In the genomic region with DNA sequence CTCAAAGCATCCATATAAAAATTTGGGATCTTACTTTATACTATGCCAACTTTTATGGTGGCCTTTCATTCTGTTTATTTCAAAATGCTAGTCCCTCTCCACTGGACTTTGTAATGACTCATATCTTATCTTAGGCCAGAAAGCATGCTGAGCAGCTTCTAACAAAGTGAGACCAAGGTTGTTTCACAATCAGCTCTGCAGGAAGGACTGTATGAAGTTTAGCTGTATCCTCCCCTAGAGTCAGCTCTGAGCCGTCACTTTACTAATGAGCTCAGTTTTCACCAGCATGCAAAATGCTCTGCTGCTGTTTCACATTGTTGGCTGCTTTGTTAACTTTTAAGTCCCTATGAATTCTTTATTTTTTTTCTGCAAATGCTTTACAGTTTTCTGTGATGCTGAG, we compare ENCODE assay signal across 14 cellular contexts.
DNase-seq lines count a peak whose midpoint lies in the region; ATAC-seq and TF ChIP-seq lines count a peak whose summit lies in the region.
"Had no signal": no experiment of that assay in that cellular context is flagged by ENCODE, and none has a peak within 500 bp of the region (broad histone marks: within the 10 kb centered on the region; RNA-seq: fewer than 3 reads in every experiment).

No MANE protein-coding gene starts in this region.

- H3K4me1 Mint-ChIP-seq in natural killer cell treated with Interleukin-12 subunit alpha and Interleukin-12 subunit beta and Interleukin-15 and Interleukin-18, amount 100 ng/mL, for 72 hours (ENCODE audit: low read depth in 2 of 2): no peaks in the 10 kb centered on the region
- H3K4me1 Mint-ChIP-seq in activated CD4-positive, alpha-beta memory T cell treated with anti-CD3 and anti-CD28 coated beads, Interleukin-2, amount 10 ng/mL, durations not matched to agents 7 days and 5 days: no peaks in the 10 kb centered on the region
- H3K4me1 Mint-ChIP-seq: activated T-helper 17 cell treated with anti-CD3 and anti-CD28 coated beads, Interleukin-2, amount 50 U/mL, for 72 hours had no signal

- H3K4me3 Mint-ChIP-seq in natural killer cell treated with Interleukin-12 subunit alpha and Interleukin-12 subunit beta and Interleukin-15 and Interleukin-18, amount 100 ng/mL, for 72 hours: no peak overlapping the region
- no peak overlapping the region for H3K4me3 Mint-ChIP-seq in activated CD4-positive, alpha-beta memory T cell treated with anti-CD3 and anti-CD28 coated beads, Interleukin-2, amount 10 ng/mL, durations not matched to agents 7 days and 5 days
- H3K4me3 Mint-ChIP-seq: activated T-helper 17 cell treated with anti-CD3 and anti-CD28 coated beads, Interleukin-2, amount 50 U/mL, for 72 hours; nephron progenitor cell had no signal

- 0% methylated on average over 1 of the region's 1 CpG for WGBS in GM23248 (ENCODE audit: low coverage in 1 of 2, low lambda C conversion rate in 2 of 2, missing lambda C conversion rate in 2 of 2), 2 experiments

- DNase-seq in H4 (ENCODE audit: low spot score) (peak; percentile 70), MV-4-11 (lab: John Stamatoyannopoulos, UW) (peak; percentile 23), amniotic epithelial cell (ENCODE audit: low read depth) (peak; percentile 30), left lung (no peak), GM23248 (no peak)
- no peak for DNase-seq in natural killer cell treated with Interleukin-12 subunit alpha and Interleukin-12 subunit beta and Interleukin-15 and Interleukin-18, amount 100 ng/mL, for 72 hours (ENCODE audit: low spot score)
- DNase-seq in stimulated activated CD4-positive, alpha-beta T cell treated with anti-CD3 and anti-CD28 coated beads, Interleukin-15, amount 100 ng/mL, for 24 hours: no peak
- no peak for DNase-seq in activated CD4-positive, alpha-beta memory T cell treated with anti-CD3 and anti-CD28 coated beads, Interleukin-2, amount 10 ng/mL, durations not matched to agents 7 days and 5 days
- DNase-seq: C1 segment of cervical spinal cord, kidney, NCI-H2029 treated with DMSO at 0.1 percent for 48 hours, nephron progenitor cell had no signal

- H3K9ac ChIP-seq in GM23248: no peak overlapping the region

- no peak overlapping the region for H3K4me2 ChIP-seq in GM23248 (ENCODE audit: unreplicated experiment)

- H3K9me3 ChIP-seq in left lung (no peaks in the 10 kb centered on the region), GM23248 (ENCODE audit: low read depth) (peaks cover 4% of the 10 kb centered on the region)
- H3K9me3 ChIP-seq: SJCRH30 had no signal

- H3K4me1 ChIP-seq in left lung: no peaks in the 10 kb centered on the region
- no peaks in the 10 kb centered on the region for H3K4me1 ChIP-seq in GM23248 (ENCODE audit: insufficient read depth)
- H3K4me1 ChIP-seq: SJCRH30 had no signal

- H3K36me3 ChIP-seq in left lung (no peaks in the 10 kb centered on the region), GM23248 (ENCODE audit: low read depth) (no peaks in the 10 kb centered on the region)
- H3K36me3 ChIP-seq: SJCRH30 had no signal

- H3K4me3 ChIP-seq in left lung (no peak overlapping the region), GM23248 (no peak overlapping the region)
- H3K4me3 ChIP-seq: SJCRH30 had no signal

- in situ Hi-C loops in GM23248 (cut with MboI): no loop called here

- no peaks in the 10 kb centered on the region for H3K27me3 Mint-ChIP-seq in natural killer cell treated with Interleukin-12 subunit alpha and Interleukin-12 subunit beta and Interleukin-15 and Interleukin-18, amount 100 ng/mL, for 72 hours
- no peaks in the 10 kb centered on the region for H3K27me3 Mint-ChIP-seq in activated CD4-positive, alpha-beta memory T cell treated with anti-CD3 and anti-CD28 coated beads, Interleukin-2, amount 10 ng/mL, durations not matched to agents 7 days and 5 days
- H3K27me3 Mint-ChIP-seq: activated T-helper 17 cell treated with anti-CD3 and anti-CD28 coated beads, Interleukin-2, amount 50 U/mL, for 72 hours had no signal

- peaks cover 7% of the 10 kb centered on the region for H3K36me3 Mint-ChIP-seq in natural killer cell treated with Interleukin-12 subunit alpha and Interleukin-12 subunit beta and Interleukin-15 and Interleukin-18, amount 100 ng/mL, for 72 hours
- H3K36me3 Mint-ChIP-seq in activated CD4-positive, alpha-beta memory T cell treated with anti-CD3 and anti-CD28 coated beads, Interleukin-2, amount 10 ng/mL, durations not matched to agents 7 days and 5 days (ENCODE audit: low read depth): no peaks in the 10 kb centered on the region

- intact Hi-C loops in left lung (cut with DNase I): no loop called here

- TF ChIP-seq CTCF in left lung (IDR thresholded peaks at IDR 0.05): no peak

- no peaks in the 10 kb centered on the region for H4K20me1 ChIP-seq in GM23248 (ENCODE audit: insufficient read depth)

- CTCF ChIA-PET in activated CD4-positive, alpha-beta memory T cell treated with anti-CD3 and anti-CD28 coated beads, Interleukin-2, amount 10 ng/mL, durations not matched to agents 7 days and 5 days (lab: Charles Lee): no interaction called here

- no peaks in the 10 kb centered on the region for H3K79me2 ChIP-seq in GM23248 (ENCODE audit: insufficient read depth)

- H3K9me2 ChIP-seq in GM23248 (ENCODE audit: insufficient read depth): no peaks in the 10 kb centered on the region

- POLR2A ChIA-PET in activated CD4-positive, alpha-beta memory T cell treated with anti-CD3 and anti-CD28 coated beads, Interleukin-2, amount 10 ng/mL, durations not matched to agents 7 days and 5 days (lab: Charles Lee): no interaction called here

- H2AFZ ChIP-seq in GM23248: no peak overlapping the region

- no peaks in the 10 kb centered on the region for H3K27me3 ChIP-seq in left lung
- no peaks in the 10 kb centered on the region for H3K27me3 ChIP-seq in GM23248 (replicated peaks; ENCODE audit: insufficient read depth)
- H3K27me3 ChIP-seq: SJCRH30 had no signal

- ATAC-seq in left lung: peak; percentile 34
- ATAC-seq in natural killer cell treated with Interleukin-12 subunit alpha and Interleukin-12 subunit beta and Interleukin-15 and Interleukin-18, amount 100 ng/mL, for 72 hours: no peak
- ATAC-seq: activated T-helper 17 cell treated with anti-CD3 and anti-CD28 coated beads, Interleukin-2, amount 50 U/mL, for 72 hours had no signal

- no peak overlapping the region for H3K27ac Mint-ChIP-seq in natural killer cell treated with Interleukin-12 subunit alpha and Interleukin-12 subunit beta and Interleukin-15 and Interleukin-18, amount 100 ng/mL, for 72 hours
- no peak overlapping the region for H3K27ac Mint-ChIP-seq in activated CD4-positive, alpha-beta memory T cell treated with anti-CD3 and anti-CD28 coated beads, Interleukin-2, amount 10 ng/mL, durations not matched to agents 7 days and 5 days
- H3K27ac Mint-ChIP-seq: activated T-helper 17 cell treated with anti-CD3 and anti-CD28 coated beads, Interleukin-2, amount 50 U/mL, for 72 hours; nephron progenitor cell had no signal

- no peaks in the 10 kb centered on the region for H3F3A ChIP-seq in GM23248 (ENCODE audit: insufficient read depth)

- H3K27ac ChIP-seq in left lung (no peak overlapping the region), GM23248 (no peak overlapping the region)
- H3K27ac ChIP-seq: SJCRH30 had no signal

- peaks cover 16% of the 10 kb centered on the region for H3K9me3 Mint-ChIP-seq in natural killer cell treated with Interleukin-12 subunit alpha and Interleukin-12 subunit beta and Interleukin-15 and Interleukin-18, amount 100 ng/mL, for 72 hours
- peaks cover 2% of the 10 kb centered on the region for H3K9me3 Mint-ChIP-seq in activated CD4-positive, alpha-beta memory T cell treated with anti-CD3 and anti-CD28 coated beads, Interleukin-2, amount 10 ng/mL, durations not matched to agents 7 days and 5 days
- H3K9me3 Mint-ChIP-seq: nephron progenitor cell had no signal

Comparison
In these comparisons a context has a peak if more than half of its experiments do, and no peak if none do; other contexts are left out.
1. DNase-seq: peak in H4 (single experiment), MV-4-11 (single experiment) and amniotic epithelial cell (single experiment); none in left lung (0 of 2), GM23248 (single experiment), natural killer cell treated with Interleukin-12 subunit alpha and Interleukin-12 subunit beta and Interleukin-15 and Interleukin-18, amount 100 ng/mL, for 72 hours (single experiment), stimulated activated CD4-positive, alpha-beta T cell treated with anti-CD3 and anti-CD28 coated beads, Interleukin-15, amount 100 ng/mL, for 24 hours (single experiment) and activated CD4-positive, alpha-beta memory T cell treated with anti-CD3 and anti-CD28 coated beads, Interleukin-2, amount 10 ng/mL, durations not matched to agents 7 days and 5 days (single experiment).